In genomic region chr6:170209354-170210025, GRCh38 we compare ENCODE assay signal across 18 cellular contexts.
DNase-seq lines count a peak whose midpoint lies in the region; TF ChIP-seq lines count a peak whose summit lies in the region.
"Had no signal": no experiment of that assay in that cellular context is flagged by ENCODE, and none has a peak within 500 bp of the region (broad histone marks: within the 10 kb centered on the region; RNA-seq: fewer than 3 reads in every experiment).

No MANE protein-coding gene starts in this region.

- in situ Hi-C loops in brain microvascular endothelial cell (cut with HindIII; ENCODE audit: low pct_ligation_motif_present, low sequenced_read_pairs) = no loop called here

- H3K4ac ChIP-seq in neuronal stem cell (ENCODE audit: low read length) = peak overlapping the region; percentile 87

- peak overlapping the region; percentile 1 for H4K91ac ChIP-seq in neuronal stem cell (ENCODE audit: low read depth, low read length, poor library complexity)

- H3K36me3 Mint-ChIP-seq in CD14-positive monocyte (no peaks in the 10 kb centered on the region), progenitor cell of endocrine pancreas (ENCODE audit: insufficient read depth) (no peaks in the 10 kb centered on the region)
- H3K36me3 Mint-ChIP-seq: stimulated activated memory B cell treated with anti-CD40 and anti-IgM and Interleukin-4, amounts not matched to agents 10 μg/mL and 1 μg/mL and 100 μg/mL, for 72 hours had no signal

- H3K4me1 Mint-ChIP-seq in CD14-positive monocyte (no peaks in the 10 kb centered on the region), progenitor cell of endocrine pancreas (ENCODE audit: low read depth) (peaks cover 4% of the 10 kb centered on the region)
- H3K4me1 Mint-ChIP-seq: stimulated activated memory B cell treated with anti-CD40 and anti-IgM and Interleukin-4, amounts not matched to agents 10 μg/mL and 1 μg/mL and 100 μg/mL, for 72 hours had no signal

- H3K4me2 ChIP-seq in neuronal stem cell (ENCODE audit: insufficient read depth, low read length, poor library complexity, severe bottlenecking) = no peak overlapping the region

- H3K27me3 Mint-ChIP-seq in CD14-positive monocyte (ENCODE audit: low read depth in 3 of 3) = peaks cover 4 to 21% (median 15%) of the 10 kb centered on the region in 3 donors
- peaks cover 23% of the 10 kb centered on the region for H3K27me3 Mint-ChIP-seq in progenitor cell of endocrine pancreas

- no CpG with 5 or more reads among the region's 22 CpGs for WGBS in neuronal stem cell (ENCODE audit: extremely low coverage in 2 of 2, insufficient read length in 2 of 2, insufficient replicate concordance in 1 of 2), 2 donors

- H3K27me3 ChIP-seq in neuronal stem cell (ENCODE audit: control insufficient read depth in 3 of 3, insufficient read depth in 3 of 3, low read depth in 1 of 3, low read length in 3 of 3) (peaks cover 0 to 32% (median 0%) of the 10 kb centered on the region in 3 experiments), brain microvascular endothelial cell (replicated peaks) (no peaks in the 10 kb centered on the region)
- H3K27me3 ChIP-seq: thyroid gland had no signal

- H3K4me3 ChIP-seq in neuronal stem cell (ENCODE audit: low read length in 2 of 2) = no peak overlapping the region
- no peak overlapping the region for H3K4me3 ChIP-seq in brain microvascular endothelial cell (ENCODE audit: low read depth, low read length)
- H3K4me3 ChIP-seq: breast epithelium, thyroid gland had no signal

- H2BK120ac ChIP-seq in neuronal stem cell (ENCODE audit: low read depth, low read length) = peak overlapping the region; percentile 95

- no peak overlapping the region for H3K27ac Mint-ChIP-seq in CD14-positive monocyte
- no peak overlapping the region for H3K27ac Mint-ChIP-seq in progenitor cell of endocrine pancreas
- H3K27ac Mint-ChIP-seq: activated T-cell treated with anti-CD3 and anti-CD28 coated beads, Interleukin-2, amount 50 U/mL, for 72 hours; stimulated activated memory B cell treated with anti-CD40 and anti-IgM and Interleukin-4, amounts not matched to agents 10 μg/mL and 1 μg/mL and 100 μg/mL, for 72 hours had no signal

- intact Hi-C loops in CD14-positive monocyte (cut with micrococcal nuclease) = no loop called here

- H3K4me3 Mint-ChIP-seq in CD14-positive monocyte (no peak overlapping the region), progenitor cell of endocrine pancreas (ENCODE audit: low read depth) (no peak overlapping the region)
- H3K4me3 Mint-ChIP-seq: activated T-cell treated with anti-CD3 and anti-CD28 coated beads, Interleukin-2, amount 50 U/mL, for 72 hours; stimulated activated memory B cell treated with anti-CD40 and anti-IgM and Interleukin-4, amounts not matched to agents 10 μg/mL and 1 μg/mL and 100 μg/mL, for 72 hours had no signal

- peaks cover 0 to 24% of the 10 kb centered on the region in 2 donors for H3K4me1 ChIP-seq in neuronal stem cell (ENCODE audit: control insufficient read depth in 2 of 2, insufficient read depth in 1 of 2, low read depth in 1 of 2, low read length in 2 of 2)
- H3K4me1 ChIP-seq: breast epithelium, thyroid gland had no signal

- H3K18ac ChIP-seq in neuronal stem cell (ENCODE audit: low read length) = peak overlapping the region; percentile 90

- no peak overlapping the region for H4K8ac ChIP-seq in neuronal stem cell (ENCODE audit: low read depth, low read length)

- peak overlapping the region; percentile 92 for H2AK5ac ChIP-seq in neuronal stem cell (ENCODE audit: low read depth, low read length)

- H3K9me3 ChIP-seq in neuronal stem cell (replicated peaks in 1 of 2; ENCODE audit: control insufficient read depth in 2 of 2, insufficient read depth in 1 of 2, low read depth in 1 of 2, low read length in 2 of 2) = peaks cover 0 to 5% of the 10 kb centered on the region in 2 donors
- H3K9me3 ChIP-seq: breast epithelium, thyroid gland had no signal

- no peak overlapping the region for H3K23ac ChIP-seq in neuronal stem cell (ENCODE audit: low read depth, low read length, poor library complexity)

- H2AFZ ChIP-seq in neuronal stem cell (ENCODE audit: low read length) = no peak overlapping the region

- H3K9ac ChIP-seq in neuronal stem cell (ENCODE audit: low read depth, low read length, poor library complexity) = peak overlapping the region; percentile 51

- H3K27ac ChIP-seq in neuronal stem cell (replicated peaks; ENCODE audit: low read length) = no peak overlapping the region
- no peak overlapping the region for H3K27ac ChIP-seq in brain microvascular endothelial cell
- H3K27ac ChIP-seq: breast epithelium, thyroid gland had no signal

- H2BK12ac ChIP-seq in neuronal stem cell (ENCODE audit: low read length) = peak overlapping the region; percentile 24

- TF ChIP-seq CTCF in CD14-positive monocyte (IDR thresholded peaks at IDR 0.05) (no peak), brain microvascular endothelial cell (IDR thresholded peaks at IDR 0.05; ENCODE audit: low read depth, low read length, missing control alignments) (no peak), progenitor cell of endocrine pancreas (IDR thresholded peaks at IDR 0.05; ENCODE audit: unreplicated experiment) (no peak)

- peak overlapping the region; percentile 40 for H2BK15ac ChIP-seq in neuronal stem cell (ENCODE audit: low read length)

- no peak overlapping the region for H3K14ac ChIP-seq in neuronal stem cell (ENCODE audit: low read length)

- H3K36me3 ChIP-seq in neuronal stem cell (replicated peaks in 1 of 2; ENCODE audit: control insufficient read depth in 2 of 2, insufficient read depth in 2 of 2, low read length in 2 of 2) = peaks cover 0 to 4% of the 10 kb centered on the region in 2 donors
- H3K36me3 ChIP-seq in brain microvascular endothelial cell (replicated peaks) = no peaks in the 10 kb centered on the region
- H3K36me3 ChIP-seq: breast epithelium, thyroid gland had no signal

- H3K9me3 Mint-ChIP-seq in CD14-positive monocyte (peaks cover 4 to 20% (median 12%) of the 10 kb centered on the region in 7 donors), progenitor cell of endocrine pancreas (ENCODE audit: low read depth) (no peaks in the 10 kb centered on the region)

- no peak overlapping the region for H2BK5ac ChIP-seq in neuronal stem cell (ENCODE audit: low read length)

- no peaks in the 10 kb centered on the region for H3K79me1 ChIP-seq in neuronal stem cell (ENCODE audit: low read depth, low read length)

- DNase-seq in activated CD4-positive, CD25-positive, alpha-beta regulatory T cell treated with anti-CD3 and anti-CD28 coated beads, Interleukin-2, amount 50 U/mL, for 72 hours = peak; percentile 5
- DNase-seq in activated CD4-positive, CD25-positive, alpha-beta regulatory T cell (lab: John Stamatoyannopoulos, UW) = no peak
- DNase-seq in CD14-positive monocyte (ENCODE audit: low spot score) = peak; percentile 6
- DNase-seq in ecto neural progenitor cell (ENCODE audit: low spot score) = peak; percentile 44
- DNase-seq in neuronal stem cell (ENCODE audit: low spot score) = no peak
- no peak for DNase-seq in brain microvascular endothelial cell
- DNase-seq in NCI-H2171 (lab: John Stamatoyannopoulos, UW) = no peak
- no peak for DNase-seq in progenitor cell of endocrine pancreas (ENCODE audit: low spot score, unreplicated experiment)
- DNase-seq: activated T-cell treated with anti-CD3 and anti-CD28 coated beads, Interleukin-2, amount 50 U/mL, for 72 hours; COR-L47; kidney glomerular epithelial cell; midbrain; NCI-H1048; NCI-H2029 treated with DMSO at 0.1 percent for 48 hours; retina; thyroid gland had no signal

Comparison
In these comparisons a context has a peak if more than half of its experiments do, and no peak if none do; other contexts are left out.
1. DNase-seq: peak in activated CD4-positive, CD25-positive, alpha-beta regulatory T cell treated with anti-CD3 and anti-CD28 coated beads, Interleukin-2, amount 50 U/mL, for 72 hours (single experiment), CD14-positive monocyte (single experiment) and ecto neural progenitor cell (single experiment); none in activated CD4-positive, CD25-positive, alpha-beta regulatory T cell (0 of 4), neuronal stem cell (single experiment), brain microvascular endothelial cell (single experiment), NCI-H2171 (single experiment) and progenitor cell of endocrine pancreas (single experiment).